In the genomic region with DNA sequence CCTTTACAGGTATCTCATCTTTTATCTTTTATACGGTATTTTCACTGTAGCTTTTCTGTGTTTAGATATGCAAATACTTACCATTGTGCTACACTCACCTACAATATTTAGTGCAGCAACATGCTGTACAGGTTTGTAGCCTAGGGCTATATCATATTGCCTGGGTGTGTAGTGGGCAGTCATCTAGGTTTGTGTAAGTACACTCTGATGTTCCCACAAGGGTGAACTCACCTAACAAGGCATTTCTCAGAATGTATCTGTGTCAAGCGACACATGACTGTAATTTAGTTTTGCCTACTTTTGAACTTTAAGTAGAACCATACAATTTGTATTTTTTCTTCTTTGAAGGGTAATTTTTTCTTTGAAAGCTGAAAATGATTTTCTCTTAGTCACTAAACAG, we compare ENCODE assay signal across 16 cellular contexts. TPM values are rescaled to one million over a fixed set of nuclear protein-coding genes. Genes with fewer than 3 reads are reported as not detected.
DNase-seq lines count a peak whose midpoint lies in the region; ATAC-seq lines count a peak whose summit lies in the region.
"Had no signal": no experiment of that assay in that cellular context is flagged by ENCODE, and none has a peak within 500 bp of the region (broad histone marks: within the 10 kb centered on the region; RNA-seq: fewer than 3 reads in every experiment).

No MANE protein-coding gene starts in this region.

- peak; percentile 68 to 79 for ATAC-seq in activated CD4-positive, CD25-positive, alpha-beta regulatory T cell treated with anti-CD3 and anti-CD28 coated beads, Interleukin-2, amount 50 U/mL, for 24 hours
- ATAC-seq in activated T-cell treated with anti-CD3 and anti-CD28 coated beads, Interleukin-2, amount 50 U/mL, for 72 hours (replicated peaks in 1 of 2), result peak; percentile 68 to 76
- ATAC-seq in activated T-helper 17 cell treated with anti-CD3 and anti-CD28 coated beads, Interleukin-2, amount 50 U/mL, for 72 hours (replicated peaks), result peak; percentile 78
- ATAC-seq in Right ventricle myocardium inferior, result no peak
- ATAC-seq: A549, HCT116 had no signal

- intact Hi-C loops in Right ventricle myocardium inferior (cut with DNase I), result no loop called here

- no peak for DNase-seq in activated CD4-positive, CD25-positive, alpha-beta regulatory T cell treated with anti-CD3 and anti-CD28 coated beads, Interleukin-2, amount 50 U/mL, for 72 hours
- no peak for DNase-seq in activated T-cell treated with anti-CD3 and anti-CD28 coated beads, Interleukin-2, amount 50 U/mL, for 72 hours
- no peak for DNase-seq in activated T-cell treated with anti-CD3 and anti-CD28 coated beads, Interleukin-2, amount 50 U/mL, for 1 hour
- DNase-seq in kidney tubule cell (ENCODE audit: low spot score), result no peak
- DNase-seq in Right ventricle myocardium inferior (ENCODE audit: missing footprints), result no peak
- DNase-seq: AML-193; Caco-2; CD4-positive, alpha-beta T cell; GDM1; GOT3; H7; HFFc6 had no signal

- H3K36me3 Mint-ChIP-seq in activated T-cell treated with anti-CD3 and anti-CD28 coated beads, Interleukin-2, amount 50 U/mL, for 72 hours (ENCODE audit: insufficient read depth in 2 of 2), result no peaks in the 10 kb centered on the region
- H3K36me3 Mint-ChIP-seq in activated T-helper 17 cell treated with anti-CD3 and anti-CD28 coated beads, Interleukin-2, amount 50 U/mL, for 72 hours (ENCODE audit: low read depth), result peaks cover 19% of the 10 kb centered on the region

- H3K27me3 Mint-ChIP-seq in activated T-cell treated with anti-CD3 and anti-CD28 coated beads, Interleukin-2, amount 50 U/mL, for 72 hours (ENCODE audit: low read depth), result no peaks in the 10 kb centered on the region
- H3K27me3 Mint-ChIP-seq in activated T-helper 17 cell treated with anti-CD3 and anti-CD28 coated beads, Interleukin-2, amount 50 U/mL, for 72 hours, result no peaks in the 10 kb centered on the region
- H3K27me3 Mint-ChIP-seq: CD4-positive, alpha-beta T cell had no signal

- peaks cover 49% of the 10 kb centered on the region for H3K4me1 Mint-ChIP-seq in activated T-cell treated with anti-CD3 and anti-CD28 coated beads, Interleukin-2, amount 50 U/mL, for 72 hours (ENCODE audit: low read depth)
- peaks cover 39% of the 10 kb centered on the region for H3K4me1 Mint-ChIP-seq in activated T-helper 17 cell treated with anti-CD3 and anti-CD28 coated beads, Interleukin-2, amount 50 U/mL, for 72 hours

- H3K27ac Mint-ChIP-seq in activated T-cell treated with anti-CD3 and anti-CD28 coated beads, Interleukin-2, amount 50 U/mL, for 72 hours, result no peak overlapping the region
- no peak overlapping the region for H3K27ac Mint-ChIP-seq in activated T-helper 17 cell treated with anti-CD3 and anti-CD28 coated beads, Interleukin-2, amount 50 U/mL, for 72 hours
- H3K27ac Mint-ChIP-seq: CD4-positive, alpha-beta T cell; HFFc6 had no signal

- H3K9me3 Mint-ChIP-seq in activated T-cell treated with anti-CD3 and anti-CD28 coated beads, Interleukin-2, amount 50 U/mL, for 72 hours, result no peaks in the 10 kb centered on the region
- H3K9me3 Mint-ChIP-seq in activated T-helper 17 cell treated with anti-CD3 and anti-CD28 coated beads, Interleukin-2, amount 50 U/mL, for 72 hours, result no peaks in the 10 kb centered on the region
- H3K9me3 Mint-ChIP-seq: CD4-positive, alpha-beta T cell; HFFc6 had no signal

- H3K4me3 Mint-ChIP-seq in activated T-cell treated with anti-CD3 and anti-CD28 coated beads, Interleukin-2, amount 50 U/mL, for 72 hours, result peak overlapping the region in 1 of 2 donors; percentile 12
- no peak overlapping the region for H3K4me3 Mint-ChIP-seq in activated T-helper 17 cell treated with anti-CD3 and anti-CD28 coated beads, Interleukin-2, amount 50 U/mL, for 72 hours
- H3K4me3 Mint-ChIP-seq: CD4-positive, alpha-beta T cell; HFFc6 had no signal

RNA-seq across cellular contexts. Expression of a gene that starts 54.2 kb away (rescaled TPM):
- total RNA-seq in activated T-cell treated with anti-CD3 and anti-CD28 coated beads, Interleukin-2, amount 50 U/mL, for 72 hours, result not detected
- not detected for total RNA-seq in activated T-helper 17 cell treated with anti-CD3 and anti-CD28 coated beads, Interleukin-2, amount 50 U/mL, for 72 hours
- not detected for total RNA-seq in Right ventricle myocardium inferior
- total RNA-seq: CD4-positive, alpha-beta T cell; HFFc6 had no signal
